Comparison of ENCODE assay signal across 8 cellular contexts in the genomic region with DNA sequence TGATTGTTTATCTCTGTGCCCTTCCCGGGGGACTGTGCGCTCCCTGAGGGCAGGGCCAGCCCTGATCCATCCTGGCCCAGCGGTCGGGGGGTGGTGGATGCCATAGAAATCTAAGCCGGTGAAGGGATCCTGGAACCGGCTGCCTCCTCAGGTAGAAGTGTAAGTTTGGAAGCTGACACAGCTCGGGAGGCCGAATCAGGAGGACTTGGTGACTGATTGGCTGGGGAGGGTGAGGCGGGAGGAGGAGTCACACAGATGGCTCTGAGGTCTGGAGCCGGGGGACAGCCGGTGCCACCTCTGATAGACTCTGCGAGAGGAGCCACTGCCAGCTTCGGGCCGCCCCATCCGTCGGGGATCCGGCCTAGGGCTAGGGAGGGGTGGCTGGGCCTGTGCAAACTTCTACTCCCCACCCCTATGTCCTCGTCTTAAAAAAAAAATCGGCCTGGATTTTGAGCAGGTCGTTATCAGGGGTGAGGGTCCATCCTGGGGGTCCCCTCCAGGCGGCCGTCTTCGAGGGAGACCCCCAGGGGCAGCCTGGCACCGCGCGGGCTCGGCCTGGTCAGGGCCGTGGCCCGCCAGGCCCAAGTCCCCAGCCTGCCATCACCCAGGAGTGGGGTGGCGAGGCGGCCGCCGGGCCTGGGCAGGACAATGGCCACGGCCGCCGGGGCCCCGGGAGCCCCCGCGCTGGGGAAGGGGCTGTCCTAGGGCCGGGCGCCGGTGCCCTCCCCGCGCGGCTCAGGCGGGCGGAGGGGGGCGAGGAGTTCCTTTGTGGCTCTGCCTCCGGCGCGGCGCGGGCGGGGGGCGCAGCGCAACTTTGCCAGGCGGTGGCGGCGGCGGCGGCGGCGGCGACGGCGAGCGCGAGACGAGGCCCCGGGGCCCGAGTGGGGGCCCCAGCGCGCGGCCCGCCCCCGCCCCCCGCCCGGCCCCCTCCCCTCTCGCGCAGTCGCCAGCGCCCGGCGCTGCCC. TPM values are rescaled to one million over a fixed set of nuclear protein-coding genes. Genes with fewer than 3 reads are reported as not detected.
A peak's percentile ranks its signal among the peaks of the same experiment; 100 is the strongest.
DNase-seq lines count a peak whose midpoint lies in the region; ATAC-seq and TF ChIP-seq lines count a peak whose summit lies in the region.

No MANE protein-coding gene starts in this region.

- intact Hi-C loops in mucosa of descending colon (cut with DNase I, micrococcal nuclease) = no loop called here

- H3K27ac Mint-ChIP-seq in stimulated activated naive B cell treated with anti-CD40 and anti-IgM and Interleukin-4, amounts not matched to agents 10 μg/mL and 1 μg/mL and 100 μg/mL, for 72 hours = peak overlapping the region; percentile 82

- H3K36me3 Mint-ChIP-seq in stimulated activated naive B cell treated with anti-CD40 and anti-IgM and Interleukin-4, amounts not matched to agents 10 μg/mL and 1 μg/mL and 100 μg/mL, for 72 hours = peaks cover 5% of the 10 kb centered on the region in 2 donors

- H3K36me3 ChIP-seq in esophagus (ENCODE audit: control insufficient read depth in 2 of 2, insufficient read depth in 2 of 2, low read length in 1 of 2) = no peaks in the 10 kb centered on the region
- H3K36me3 ChIP-seq in mucosa of descending colon (ENCODE audit: low read depth) = no peaks in the 10 kb centered on the region

- H3K9me3 ChIP-seq in esophagus (ENCODE audit: control insufficient read depth in 2 of 2, insufficient read depth in 1 of 2, low read depth in 1 of 2, low read length in 1 of 2) = no peaks in the 10 kb centered on the region
- H3K9me3 ChIP-seq in mucosa of descending colon = no peaks in the 10 kb centered on the region

- H3K27me3 Mint-ChIP-seq in stimulated activated naive B cell treated with anti-CD40 and anti-IgM and Interleukin-4, amounts not matched to agents 10 μg/mL and 1 μg/mL and 100 μg/mL, for 72 hours = peaks cover 9 to 10% of the 10 kb centered on the region in 2 donors

- peaks cover 7 to 21% of the 10 kb centered on the region in 2 donors for H3K4me1 ChIP-seq in esophagus (ENCODE audit: control insufficient read depth in 2 of 2, insufficient read depth in 2 of 2, low read length in 1 of 2)
- peaks cover 17% of the 10 kb centered on the region for H3K4me1 ChIP-seq in mucosa of descending colon (ENCODE audit: low read depth)

- H3K4me1 Mint-ChIP-seq in stimulated activated naive B cell treated with anti-CD40 and anti-IgM and Interleukin-4, amounts not matched to agents 10 μg/mL and 1 μg/mL and 100 μg/mL, for 72 hours = peaks cover 24 to 40% of the 10 kb centered on the region in 2 donors

- TF ChIP-seq CTCF in HFF-Myc (IDR thresholded peaks at IDR 0.05; ENCODE audit: low read depth, low read length, missing control alignments) (no peak), mucosa of descending colon (IDR thresholded peaks at IDR 0.05) (no peak)

- no peaks in the 10 kb centered on the region for H3K27me3 ChIP-seq in esophagus (ENCODE audit: control insufficient read depth in 1 of 2, insufficient read depth in 2 of 2, low read length in 2 of 2)

- H3K4me3 Mint-ChIP-seq in stimulated activated naive B cell treated with anti-CD40 and anti-IgM and Interleukin-4, amounts not matched to agents 10 μg/mL and 1 μg/mL and 100 μg/mL, for 72 hours = peak overlapping the region; percentile 77

- ATAC-seq in mucosa of descending colon = peak; percentile 86
- ATAC-seq in stimulated activated naive B cell treated with anti-CD40 and anti-IgM and Interleukin-4, amounts not matched to agents 10 μg/mL and 1 μg/mL and 100 μg/mL, for 72 hours (replicated peaks) = peak; percentile 77 to 78
- no peak for ATAC-seq in GM21717 (IDR thresholded peaks at IDR 0.05; ENCODE audit: unreplicated experiment)

- peaks cover 2 to 4% of the 10 kb centered on the region in 2 donors for H3K9me3 Mint-ChIP-seq in stimulated activated naive B cell treated with anti-CD40 and anti-IgM and Interleukin-4, amounts not matched to agents 10 μg/mL and 1 μg/mL and 100 μg/mL, for 72 hours

- H3K4me3 ChIP-seq in HFF-Myc (replicated peaks; ENCODE audit: low read depth, low read length) (peak overlapping the region; percentile 36), esophagus (ENCODE audit: low read depth in 1 of 2, low read length in 2 of 2) (peak overlapping the region; percentile 54 to 89), mucosa of descending colon (peak overlapping the region; percentile 26)

- DNase-seq in DMS114 treated with DMSO at 0.1 percent for 48 hours (lab: John Stamatoyannopoulos, UW; ENCODE audit: unreplicated experiment) = peak; percentile 51
- DNase-seq in HFF-Myc (ENCODE audit: extremely low read depth, low read depth) = no peak
- DNase-seq in NCI-H748 treated with DMSO at 0.1 percent for 48 hours (lab: John Stamatoyannopoulos, UW) = peak; percentile 70
- peak; percentile 45 for DNase-seq in activated T-cell treated with anti-CD3 and anti-CD28 coated beads for 48 hours (ENCODE audit: low read depth)
- DNase-seq in mucosa of descending colon = peak; percentile 82 to 88 (median 86)
- DNase-seq in stimulated activated naive B cell treated with anti-CD40 and anti-IgM and Interleukin-4, amounts not matched to agents 10 μg/mL and 1 μg/mL and 100 μg/mL, for 72 hours = peak; percentile 56

- 5 to 10% methylated on average over 40 to 83 of the region's 84 CpGs for WGBS in esophagus, 2 donors

- H3K27ac ChIP-seq in esophagus (ENCODE audit: low read depth in 2 of 2, low read length in 1 of 2) = peak overlapping the region; percentile 85 to 92

RNA-seq across cellular contexts. Expression of a gene that starts 0.7 kb away (rescaled TPM):
- 10 to 100 TPM in 1 of 2 donors, 1 to 10 TPM in 1; 6.8 to 13.3 TPM for polyA plus RNA-seq in esophagus
- total RNA-seq in mucosa of descending colon = 10 to 100 TPM; 12.1 to 33.3 (median 13.7) TPM
